ENCODE assay signal across 16 cellular contexts in genomic region chr17:75551276-75551675, GRCh38. TPM values are rescaled to one million over a fixed set of nuclear protein-coding genes. Genes with fewer than 3 reads are reported as not detected.
DNase-seq lines count a peak whose midpoint lies in the region; ATAC-seq and TF ChIP-seq lines count a peak whose summit lies in the region.
"Had no signal": no experiment of that assay in that cellular context is flagged by ENCODE, and none has a peak within 500 bp of the region (broad histone marks: within the 10 kb centered on the region; RNA-seq: fewer than 3 reads in every experiment).

No MANE protein-coding gene starts in this region.

- in situ Hi-C loops in Panc1 (cut with HindIII; ENCODE audit: low pct_unique_long_range_greater_than_20kb, low sequenced_read_pairs) = no loop called here

- H3K36me3 ChIP-seq in Panc1 (ENCODE audit: control insufficient read depth, insufficient read depth, low read length) (no peaks in the 10 kb centered on the region), testis (ENCODE audit: low read depth, missing control alignments) (no peaks in the 10 kb centered on the region)
- H3K36me3 ChIP-seq: prostate gland, thoracic aorta had no signal

- H3K27ac ChIP-seq in Panc1 (ENCODE audit: low read length) (peak overlapping the region; percentile 40; the same call in 1 of the 2 replicates), testis (no peak overlapping the region)
- H3K27ac ChIP-seq: BLaER1 treated with 17β-estradiol and CSF1 and Interleukin-3, amounts not matched to agents 10 nM and 100 nM; RWPE1; thoracic aorta had no signal

- H3K4me1 ChIP-seq in Panc1 (ENCODE audit: control insufficient read depth, insufficient read depth, low read length) (peaks cover 31% of the 10 kb centered on the region), testis (no peaks in the 10 kb centered on the region)

- H3K9me3 ChIP-seq in Panc1 (ENCODE audit: control insufficient read depth, insufficient read depth, low read depth, low read length) (no peaks in the 10 kb centered on the region), testis (no peaks in the 10 kb centered on the region)
- H3K9me3 ChIP-seq: BLaER1 treated with 17β-estradiol and CSF1 and Interleukin-3, amounts not matched to agents 10 nM and 100 nM; prostate gland; thoracic aorta had no signal

- H3K4me3 Mint-ChIP-seq in activated CD8-positive, alpha-beta T cell treated with anti-CD3 and anti-CD28 coated beads for 36 hours = no peak overlapping the region
- H3K4me3 Mint-ChIP-seq: activated naive CD8-positive, alpha-beta T cell treated with anti-CD3 and anti-CD28 coated beads, Interleukin-2, amount 10 ng/mL, durations not matched to agents 7 days and 5 days; central memory CD8-positive, alpha-beta T cell had no signal

- 66 to 81% methylated on average over 7 of the region's 7 CpGs for WGBS in testis, 2 donors

- no peak overlapping the region for H3K4me3 ChIP-seq in Panc1 (ENCODE audit: low read depth in 2 of 2, low read length in 2 of 2)
- H3K4me3 ChIP-seq in testis = no peak overlapping the region
- H3K4me3 ChIP-seq: BLaER1 treated with 17β-estradiol and CSF1 and Interleukin-3, amounts not matched to agents 10 nM and 100 nM; prostate gland; thoracic aorta had no signal

- ATAC-seq in Panc1 = no peak
- no peak for ATAC-seq in activated CD8-positive, alpha-beta T cell treated with anti-CD3 and anti-CD28 coated beads for 36 hours

- no peak overlapping the region for H3K27ac Mint-ChIP-seq in activated CD8-positive, alpha-beta T cell treated with anti-CD3 and anti-CD28 coated beads for 36 hours
- H3K27ac Mint-ChIP-seq: activated naive CD8-positive, alpha-beta T cell treated with anti-CD3 and anti-CD28 coated beads, Interleukin-2, amount 10 ng/mL, durations not matched to agents 7 days and 5 days had no signal

- POLR2A ChIA-PET in Panc1 (lab: Charles Lee) = no interaction called here
- POLR2A ChIA-PET in activated CD8-positive, alpha-beta T cell treated with anti-CD3 and anti-CD28 coated beads for 36 hours (lab: Charles Lee) = no interaction called here

- no peak for TF ChIP-seq POLR2A in testis (IDR thresholded peaks at IDR 0.05)

- DNase-seq in Panc1 (ENCODE audit: low read depth, low spot score) (no peak), islet precursor cell (peak; percentile 84), testis (peak; percentile 35), DMS79 treated with DMSO at 0.1 percent for 48 hours (lab: John Stamatoyannopoulos, UW) (no peak)
- DNase-seq in activated CD8-positive, alpha-beta T cell treated with anti-CD3 and anti-CD28 coated beads for 36 hours = no peak
- DNase-seq: activated CD4-positive, alpha-beta T cell treated with anti-CD3 and anti-CD28 coated beads for 4 hours; activated naive CD8-positive, alpha-beta T cell treated with anti-CD3 and anti-CD28 coated beads, Interleukin-2, amount 10 ng/mL, durations not matched to agents 7 days and 5 days; activated T-cell treated with anti-CD3 and anti-CD28 coated beads for 4 hours; DMS79; stimulated activated CD4-positive, alpha-beta T cell treated with anti-CD3 and anti-CD28 coated beads, Interleukin-15, amount 100 ng/mL, for 24 hours; T-helper 2 cell had no signal

- H3K27me3 ChIP-seq in Panc1 (ENCODE audit: control insufficient read depth, insufficient read depth, low read length) (no peaks in the 10 kb centered on the region), testis (no peaks in the 10 kb centered on the region)
- H3K27me3 ChIP-seq: BLaER1 treated with 17β-estradiol and CSF1 and Interleukin-3, amounts not matched to agents 10 nM and 100 nM had no signal

- intact Hi-C loops in Panc1 (cut with micrococcal nuclease; ENCODE audit: unreplicated experiment) = no loop called here
- intact Hi-C loops in testis (cut with DNase I; ENCODE audit: low total_unique reads) = no loop called here
- intact Hi-C loops in activated CD8-positive, alpha-beta T cell treated with anti-CD3 and anti-CD28 coated beads for 36 hours (cut with micrococcal nuclease) = no loop called here

- H3K27me3 Mint-ChIP-seq in activated CD8-positive, alpha-beta T cell treated with anti-CD3 and anti-CD28 coated beads for 36 hours = no peaks in the 10 kb centered on the region
- H3K27me3 Mint-ChIP-seq: activated naive CD8-positive, alpha-beta T cell treated with anti-CD3 and anti-CD28 coated beads, Interleukin-2, amount 10 ng/mL, durations not matched to agents 7 days and 5 days; central memory CD8-positive, alpha-beta T cell had no signal

- no peaks in the 10 kb centered on the region for H3K9me3 Mint-ChIP-seq in activated CD8-positive, alpha-beta T cell treated with anti-CD3 and anti-CD28 coated beads for 36 hours
- H3K9me3 Mint-ChIP-seq: activated naive CD8-positive, alpha-beta T cell treated with anti-CD3 and anti-CD28 coated beads, Interleukin-2, amount 10 ng/mL, durations not matched to agents 7 days and 5 days; central memory CD8-positive, alpha-beta T cell had no signal

- no TSS peak for BruUV-seq in Panc1 (replicated peaks; lab: Mats Ljungman, UMichigan)

- TF ChIP-seq CTCF in Panc1 (IDR thresholded peaks at IDR 0.05) (no peak), testis (IDR thresholded peaks at IDR 0.05) (no peak)
- TF ChIP-seq CTCF in activated CD8-positive, alpha-beta T cell treated with anti-CD3 and anti-CD28 coated beads for 36 hours (IDR thresholded peaks at IDR 0.05) = no peak

- H3K36me3 Mint-ChIP-seq in activated CD8-positive, alpha-beta T cell treated with anti-CD3 and anti-CD28 coated beads for 36 hours (ENCODE audit: low read depth) = no peaks in the 10 kb centered on the region
- H3K36me3 Mint-ChIP-seq: activated naive CD8-positive, alpha-beta T cell treated with anti-CD3 and anti-CD28 coated beads, Interleukin-2, amount 10 ng/mL, durations not matched to agents 7 days and 5 days had no signal

- no peaks in the 10 kb centered on the region for H3K4me1 Mint-ChIP-seq in activated CD8-positive, alpha-beta T cell treated with anti-CD3 and anti-CD28 coated beads for 36 hours (ENCODE audit: low read depth)
- H3K4me1 Mint-ChIP-seq: activated naive CD8-positive, alpha-beta T cell treated with anti-CD3 and anti-CD28 coated beads, Interleukin-2, amount 10 ng/mL, durations not matched to agents 7 days and 5 days; central memory CD8-positive, alpha-beta T cell had no signal

- CTCF ChIA-PET in Panc1 (lab: Charles Lee) = interaction anchor here (0.7 kb wide), 1 partner anchor 109 kb away, joined by 4 read pairs; no protein-coding TSS in a partner anchor
- CTCF ChIA-PET in activated CD8-positive, alpha-beta T cell treated with anti-CD3 and anti-CD28 coated beads for 36 hours (lab: Charles Lee) = no interaction called here

RNA-seq across cellular contexts. Expression of gene LLGL2, which starts 25.8 kb away (rescaled TPM):
- total RNA-seq in Panc1 (2021; ENCODE audit: unreplicated experiment) = 201 TPM
- polyA plus RNA-seq in Panc1 (2012; ENCODE audit: insufficient read length) = 233 TPM
- total RNA-seq in testis = 10 to 100 TPM; 20.6 to 34.3 TPM
- 22.9 TPM for polyA plus RNA-seq in testis (ENCODE audit: insufficient read depth, low read depth, low replicate concordance)
- total RNA-seq in activated CD8-positive, alpha-beta T cell treated with anti-CD3 and anti-CD28 coated beads for 36 hours = 1 to 10 TPM; 7.2 to 7.4 TPM

RNA-seq across cellular contexts. Expression of gene TSEN54, which starts 34.9 kb away (rescaled TPM):
- total RNA-seq in Panc1 (2021; ENCODE audit: unreplicated experiment) = 78.7 TPM
- polyA plus RNA-seq in Panc1 (2012; ENCODE audit: insufficient read length) = 50.8 TPM
- 10 to 100 TPM; 45.7 to 46.6 TPM for total RNA-seq in testis
- 28.3 TPM for polyA plus RNA-seq in testis (ENCODE audit: insufficient read depth, low read depth, low replicate concordance)
- 10 to 100 TPM; 38.8 to 45.4 TPM for total RNA-seq in activated CD8-positive, alpha-beta T cell treated with anti-CD3 and anti-CD28 coated beads for 36 hours

RNA-seq across cellular contexts. Expression of gene CASKIN2, which starts 35.9 kb away (rescaled TPM):
- total RNA-seq in Panc1 (2021; ENCODE audit: unreplicated experiment) (40.0 TPM), testis (10 to 100 TPM; 15.6 to 22.6 TPM)
- polyA plus RNA-seq in Panc1 (2012; ENCODE audit: insufficient read length) = 20.3 TPM
- 16.9 TPM for polyA plus RNA-seq in testis (ENCODE audit: insufficient read depth, low read depth, low replicate concordance)
- total RNA-seq in activated CD8-positive, alpha-beta T cell treated with anti-CD3 and anti-CD28 coated beads for 36 hours = 1 to 10 TPM; 2.2 to 2.5 TPM

RNA-seq across cellular contexts. Expression of gene MYO15B, which starts 36.3 kb away (rescaled TPM):
- total RNA-seq in Panc1 (2021; ENCODE audit: unreplicated experiment) = 26.5 TPM
- polyA plus RNA-seq in Panc1 (2012; ENCODE audit: insufficient read length) = 26.4 TPM
- 100 to 1,000 TPM; 139 to 142 TPM for total RNA-seq in testis
- polyA plus RNA-seq in testis (ENCODE audit: insufficient read depth, low read depth, low replicate concordance) = 70.4 TPM
- 10 to 100 TPM; 24.9 to 28.7 TPM for total RNA-seq in activated CD8-positive, alpha-beta T cell treated with anti-CD3 and anti-CD28 coated beads for 36 hours

Comparison
In these comparisons a context has a peak if more than half of its experiments do, and no peak if none do; other contexts are left out.
1. DNase-seq: peak in islet precursor cell (single experiment) and testis (single experiment); none in Panc1 (single experiment), activated CD8-positive, alpha-beta T cell treated with anti-CD3 and anti-CD28 coated beads for 36 hours (single experiment) and DMS79 treated with DMSO at 0.1 percent for 48 hours (single experiment).
2. RNA of gene CASKIN2, which starts 35.9 kb away (total RNA-seq): 40.0 TPM in Panc1 (single experiment) and 15.6 to 22.6 TPM in testis; 2.2 to 2.5 TPM in activated CD8-positive, alpha-beta T cell treated with anti-CD3 and anti-CD28 coated beads for 36 hours; every median in the first group is over 4 times any median in the second.